ENCODE assay signal across 22 cellular contexts in genomic region chr18:78571831-78572347, GRCh38.
DNase-seq lines count a peak whose midpoint lies in the region; ATAC-seq and TF ChIP-seq lines count a peak whose summit lies in the region.
"Had no signal": no experiment of that assay in that cellular context is flagged by ENCODE, and none has a peak within 500 bp of the region (broad histone marks: within the 10 kb centered on the region; RNA-seq: fewer than 3 reads in every experiment).

No MANE protein-coding gene starts in this region.

- H4K91ac ChIP-seq in mesenchymal stem cell (ENCODE audit: low read length) = peak overlapping the region; percentile 8

- H3K14ac ChIP-seq in mesenchymal stem cell (ENCODE audit: low read length in 2 of 2) = no peak overlapping the region

- H3K4ac ChIP-seq in mesenchymal stem cell (ENCODE audit: low read depth in 1 of 2, low read length in 2 of 2) = no peak overlapping the region

- H3K4me1 ChIP-seq in mesenchymal stem cell (ENCODE audit: control insufficient read depth, insufficient read depth, low read depth, low read length) = no peaks in the 10 kb centered on the region
- no peaks in the 10 kb centered on the region for H3K4me1 ChIP-seq in spleen
- H3K4me1 ChIP-seq in endodermal cell (ENCODE audit: control insufficient read depth, insufficient read depth, low read length) = no peaks in the 10 kb centered on the region

- no peak overlapping the region for H2AK5ac ChIP-seq in mesenchymal stem cell (ENCODE audit: low read length, severe bottlenecking)

- no peaks in the 10 kb centered on the region for H3K79me1 ChIP-seq in mesenchymal stem cell (replicated peaks; ENCODE audit: low read length, poor library complexity, severe bottlenecking)

- H3K9ac ChIP-seq in mesenchymal stem cell (ENCODE audit: low read length) (no peak overlapping the region), endodermal cell (ENCODE audit: extremely low read depth, low read length, poor library complexity, severe bottlenecking) (no peak overlapping the region)
- H3K9ac ChIP-seq: BLaER1 treated with 17β-estradiol and CSF1 and Interleukin-3, amounts not matched to agents 10 nM and 100 nM had no signal

- TF ChIP-seq CTCF in natural killer cell (IDR thresholded peaks at IDR 0.05) (no peak), spleen (IDR thresholded peaks at IDR 0.05 in 8 of 11, conservative IDR thresholded peaks at IDR 0.05 in 3 of 11) (no peak), endodermal cell (conservative IDR thresholded peaks at IDR 0.05) (no peak)

- H3K27me3 ChIP-seq in mesenchymal stem cell (ENCODE audit: control insufficient read depth in 1 of 2, insufficient read depth in 1 of 2, low read length in 2 of 2) (no peaks in the 10 kb centered on the region), spleen (replicated peaks in 1 of 7) (no peaks in the 10 kb centered on the region), endodermal cell (ENCODE audit: control insufficient read depth, insufficient read depth, low read length, poor library complexity, severe bottlenecking) (no peaks in the 10 kb centered on the region)
- H3K27me3 ChIP-seq: BLaER1 treated with 17β-estradiol and CSF1 and Interleukin-3, amounts not matched to agents 10 nM and 100 nM had no signal

- H2BK120ac ChIP-seq in mesenchymal stem cell (ENCODE audit: low read depth, low read length) = no peak overlapping the region

- H3K9me3 ChIP-seq in mesenchymal stem cell (ENCODE audit: control insufficient read depth, low read length) (peaks cover 58% of the 10 kb centered on the region), spleen (peaks cover 3 to 93% (median 67%) of the 10 kb centered on the region in 8 donors), endodermal cell (ENCODE audit: control insufficient read depth, low read length) (peaks cover 19% of the 10 kb centered on the region)

- H3K4me3 Mint-ChIP-seq in natural killer cell treated with Interleukin-12 subunit alpha and Interleukin-12 subunit beta and Interleukin-15 and Interleukin-18, amount 100 ng/mL, for 72 hours = no peak overlapping the region
- H3K4me3 Mint-ChIP-seq in natural killer cell = no peak overlapping the region
- H3K4me3 Mint-ChIP-seq in endodermal cell = no peak overlapping the region
- H3K4me3 Mint-ChIP-seq: B cell; CD4-positive, CD25-positive, alpha-beta regulatory T cell; CD8-positive, alpha-beta memory T cell; HFFc6 had no signal

- intact Hi-C loops in natural killer cell (cut with micrococcal nuclease) (no loop called here), spleen (cut with DNase I; ENCODE audit: low total_unique reads) (no loop called here)

- no peak overlapping the region for H3K18ac ChIP-seq in mesenchymal stem cell (ENCODE audit: low read depth in 1 of 2, low read length in 2 of 2)

- H3K23ac ChIP-seq in mesenchymal stem cell (ENCODE audit: low read length in 2 of 2) = no peak overlapping the region

- WGBS in mesenchymal stem cell = 83% methylated on average over 16 of the region's 17 CpGs
- WGBS in spleen, 5 donors = 80 to 91% (median 90%) methylated on average over 15 to 17 of the region's 17 CpGs
- WGBS in endodermal cell (ENCODE audit: insufficient coverage in 1 of 2, insufficient read length in 1 of 2), 2 experiments = 86 to 87% methylated on average over 9 to 14 of the region's 17 CpGs

- H3K4me3 ChIP-seq in mesenchymal stem cell (ENCODE audit: insufficient read depth in 1 of 2, low read depth in 1 of 2, low read length in 2 of 2) = no peak overlapping the region
- H3K4me3 ChIP-seq in spleen = no peak overlapping the region
- no peak overlapping the region for H3K4me3 ChIP-seq in endodermal cell (ENCODE audit: low read length)
- H3K4me3 ChIP-seq: BLaER1 treated with 17β-estradiol and CSF1 and Interleukin-3, amounts not matched to agents 10 nM and 100 nM; GM12878 had no signal

- no peak for DNase-seq in natural killer cell treated with Interleukin-12 subunit alpha and Interleukin-12 subunit beta and Interleukin-15 and Interleukin-18, amount 100 ng/mL, for 72 hours (ENCODE audit: low spot score)
- DNase-seq in natural killer cell (no peak), mesenchymal stem cell (no peak), spleen (peak; percentile 44), endodermal cell (no peak), 8988T (no peak)
- DNase-seq: CD4-positive, CD25-positive, alpha-beta regulatory T cell; CD8-positive, alpha-beta memory T cell; COR-L47; DMS 273 treated with DMSO at 0.1 percent for 48 hours; DMS53; DND-41; EL; GOT3; H7; HFFc6 had no signal

- H3K27me3 Mint-ChIP-seq in natural killer cell treated with Interleukin-12 subunit alpha and Interleukin-12 subunit beta and Interleukin-15 and Interleukin-18, amount 100 ng/mL, for 72 hours = peaks cover 0 to 4% of the 10 kb centered on the region in 2 donors
- H3K27me3 Mint-ChIP-seq in natural killer cell (ENCODE audit: low read depth in 2 of 2) = no peaks in the 10 kb centered on the region
- H3K27me3 Mint-ChIP-seq in endodermal cell (ENCODE audit: insufficient read depth) = no peaks in the 10 kb centered on the region
- H3K27me3 Mint-ChIP-seq: B cell; CD4-positive, CD25-positive, alpha-beta regulatory T cell; CD8-positive, alpha-beta memory T cell had no signal

- H3K36me3 ChIP-seq in mesenchymal stem cell (ENCODE audit: control insufficient read depth in 1 of 2, insufficient read depth in 2 of 2, low read depth in 1 of 2, low read length in 2 of 2) = no peaks in the 10 kb centered on the region
- no peaks in the 10 kb centered on the region for H3K36me3 ChIP-seq in spleen
- no peaks in the 10 kb centered on the region for H3K36me3 ChIP-seq in endodermal cell (ENCODE audit: control insufficient read depth, insufficient read depth, low read length)

- no peak overlapping the region for H2AFZ ChIP-seq in mesenchymal stem cell (ENCODE audit: low read depth, low read length)

- H2BK12ac ChIP-seq in mesenchymal stem cell (ENCODE audit: low read length in 2 of 2) = no peak overlapping the region

- peaks cover 14% of the 10 kb centered on the region for H3K36me3 Mint-ChIP-seq in natural killer cell treated with Interleukin-12 subunit alpha and Interleukin-12 subunit beta and Interleukin-15 and Interleukin-18, amount 100 ng/mL, for 72 hours
- H3K36me3 Mint-ChIP-seq in natural killer cell (peaks cover 9% of the 10 kb centered on the region), endodermal cell (ENCODE audit: low read depth) (peaks cover 3% of the 10 kb centered on the region)
- H3K36me3 Mint-ChIP-seq: CD4-positive, CD25-positive, alpha-beta regulatory T cell; CD8-positive, alpha-beta memory T cell had no signal

- H3K9me3 Mint-ChIP-seq in natural killer cell treated with Interleukin-12 subunit alpha and Interleukin-12 subunit beta and Interleukin-15 and Interleukin-18, amount 100 ng/mL, for 72 hours = peaks cover 14% of the 10 kb centered on the region
- H3K9me3 Mint-ChIP-seq in natural killer cell (peaks cover 6 to 7% of the 10 kb centered on the region in 2 donors), endodermal cell (peaks cover 44% of the 10 kb centered on the region)

- TF ChIP-seq POLR2A in spleen (IDR thresholded peaks at IDR 0.05) = no peak

- no peak overlapping the region for H3K27ac ChIP-seq in mesenchymal stem cell (ENCODE audit: low read length, poor library complexity, severe bottlenecking)
- H3K27ac ChIP-seq in spleen = no peak overlapping the region
- H3K27ac ChIP-seq in endodermal cell (ENCODE audit: low read depth, low read length) = no peak overlapping the region
- H3K27ac ChIP-seq: BLaER1 treated with 17β-estradiol and CSF1 and Interleukin-3, amounts not matched to agents 10 nM and 100 nM had no signal

- H2BK5ac ChIP-seq in mesenchymal stem cell (ENCODE audit: low read depth, low read length, poor library complexity, severe bottlenecking) = no peak overlapping the region

- ATAC-seq in natural killer cell treated with Interleukin-12 subunit alpha and Interleukin-12 subunit beta and Interleukin-15 and Interleukin-18, amount 100 ng/mL, for 72 hours = peak; percentile 46 to 48
- ATAC-seq in natural killer cell = no peak
- no peak for ATAC-seq in HG03460 (IDR thresholded peaks at IDR 0.05; ENCODE audit: unreplicated experiment)
- ATAC-seq: GM12878, HCT116, HepG2 had no signal

- no peak overlapping the region for H3K27ac Mint-ChIP-seq in natural killer cell treated with Interleukin-12 subunit alpha and Interleukin-12 subunit beta and Interleukin-15 and Interleukin-18, amount 100 ng/mL, for 72 hours
- H3K27ac Mint-ChIP-seq in natural killer cell (no peak overlapping the region), endodermal cell (no peak overlapping the region)
- H3K27ac Mint-ChIP-seq: B cell; CD4-positive, CD25-positive, alpha-beta regulatory T cell; CD8-positive, alpha-beta memory T cell; HFFc6 had no signal

- H3K4me2 ChIP-seq in mesenchymal stem cell (ENCODE audit: low read length, poor library complexity, severe bottlenecking) = no peak overlapping the region
- H3K4me2 ChIP-seq: BLaER1 treated with 17β-estradiol and CSF1 and Interleukin-3, amounts not matched to agents 10 nM and 100 nM had no signal

- H2BK15ac ChIP-seq in mesenchymal stem cell (ENCODE audit: low read depth, poor library complexity, severe bottlenecking) = no peak overlapping the region

- H4K8ac ChIP-seq in mesenchymal stem cell (ENCODE audit: low read length) = no peak overlapping the region

- no peaks in the 10 kb centered on the region for H3K4me1 Mint-ChIP-seq in natural killer cell treated with Interleukin-12 subunit alpha and Interleukin-12 subunit beta and Interleukin-15 and Interleukin-18, amount 100 ng/mL, for 72 hours (ENCODE audit: low read depth in 2 of 2)
- H3K4me1 Mint-ChIP-seq in natural killer cell = no peaks in the 10 kb centered on the region
- no peaks in the 10 kb centered on the region for H3K4me1 Mint-ChIP-seq in endodermal cell
- H3K4me1 Mint-ChIP-seq: B cell; CD4-positive, CD25-positive, alpha-beta regulatory T cell; CD8-positive, alpha-beta memory T cell had no signal

Comparison
In these comparisons a context has a peak if more than half of its experiments do, and no peak if none do; other contexts are left out.
1. ATAC-seq: peak in natural killer cell treated with Interleukin-12 subunit alpha and Interleukin-12 subunit beta and Interleukin-15 and Interleukin-18, amount 100 ng/mL, for 72 hours (2 of 2); none in natural killer cell (0 of 3) and HG03460 (single experiment).